ENCODE assay signal across 8 cellular contexts in genomic region chr1:25895365-25895990, GRCh38.
A peak's percentile ranks its signal among the peaks of the same experiment; 100 is the strongest.
DNase-seq lines count a peak whose midpoint lies in the region; ATAC-seq lines count a peak whose summit lies in the region.

No MANE protein-coding gene starts in this region.

- peak; percentile 46 for ATAC-seq in HG03469 (IDR thresholded peaks at IDR 0.05; ENCODE audit: unreplicated experiment)

- H3K27ac ChIP-seq in layer of hippocampus (ENCODE audit: low read depth, low read length), result peak overlapping the region; percentile 93

- no peaks in the 10 kb centered on the region for H3K27me3 ChIP-seq in layer of hippocampus (ENCODE audit: control insufficient read depth, insufficient read depth, low read length)

- DNase-seq in Ammon's horn (ENCODE audit: low spot score) (peak; percentile 96), GM19240 (ENCODE audit: insufficient read length, low spot score) (peak; percentile 97), NCI-H526 (lab: John Stamatoyannopoulos, UW) (peak; percentile 50 to 91), cerebellar cortex (ENCODE audit: low spot score) (peak; percentile 95)
- peak; percentile 79 to 87 for DNase-seq in activated CD4-positive, alpha-beta T cell treated with anti-CD3 and anti-CD28 coated beads for 24 hours (ENCODE audit: low read depth in 2 of 2)
- peak; percentile 88 for DNase-seq in stimulated activated CD4-positive, alpha-beta T cell treated with anti-CD3 and anti-CD28 coated beads, Interleukin-1b, Interleukin-23, amount 100 ng/mL, for 48 hours

Comparison
In these comparisons a context has a peak if more than half of its experiments do, and no peak if none do; other contexts are left out.
1. Peak in every context shown above with its lines: DNase-seq, ATAC-seq and H3K27ac ChIP-seq.